ENCODE assay signal across 8 cellular contexts in genomic region chr1:16440480-16441311, GRCh38. TPM values are rescaled to one million over a fixed set of nuclear protein-coding genes. Genes with fewer than 3 reads are reported as not detected.
DNase-seq lines count a peak whose midpoint lies in the region; ATAC-seq, FAIRE-seq and TF ChIP-seq lines count a peak whose summit lies in the region.

A gene with protein sequence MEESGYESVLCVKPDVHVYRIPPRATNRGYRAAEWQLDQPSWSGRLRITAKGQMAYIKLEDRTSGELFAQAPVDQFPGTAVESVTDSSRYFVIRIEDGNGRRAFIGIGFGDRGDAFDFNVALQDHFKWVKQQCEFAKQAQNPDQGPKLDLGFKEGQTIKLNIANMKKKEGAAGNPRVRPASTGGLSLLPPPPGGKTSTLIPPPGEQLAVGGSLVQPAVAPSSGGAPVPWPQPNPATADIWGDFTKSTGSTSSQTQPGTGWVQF (plus strand): TSS chr1:16440724. CDS start chr1:16440762, 38 bp downstream.

- POLR2A ChIA-PET in H1 (lab: Charles Lee; ENCODE audit: partially characterized antibody): interaction anchor here (0.9 to 3.1 kb wide), 8 partner anchors 10 to 233 kb away, joined by 3 to 15 read pairs (median 4); no protein-coding TSS in a partner anchor

- ATAC-seq in GM21360 (IDR thresholded peaks at IDR 0.05; ENCODE audit: unreplicated experiment): peak; percentile 73

- H3K23me2 ChIP-seq in H1 (ENCODE audit: low read depth, low read length): peaks cover 4% of the 10 kb centered on the region; the same call in 1 of the 2 replicates

- WGBS in H1 (ENCODE audit: extremely low coverage in 1 of 2, insufficient coverage in 1 of 2, insufficient read length in 1 of 2, insufficient replicate concordance in 2 of 2, low coverage in 1 of 2, low lambda C conversion rate in 2 of 2, missing lambda C conversion rate in 1 of 2), 2 experiments: 1% methylated on average over 68 of the region's 70 CpGs; no CpG with 5 or more reads in 1 of the 2 experiments
- WGBS in mesenchymal stem cell: under 1% methylated on average over 62 of the region's 70 CpGs

- H3K9me3 ChIP-seq in HUES48 (ENCODE audit: control insufficient read depth, insufficient read depth, low read length) (no peaks in the 10 kb centered on the region), H1 (ENCODE audit: insufficient read depth in 2 of 2, low read depth in 1 of 2, low read length in 1 of 2) (no peaks in the 10 kb centered on the region), mesenchymal stem cell (ENCODE audit: control insufficient read depth, low read length) (no peaks in the 10 kb centered on the region)

- TF ChIP-seq EP300 in H1 (IDR thresholded peaks at IDR 0.05; ENCODE audit: borderline replicate concordance in 1 of 2, low read depth in 2 of 2, low read length in 2 of 2): peak in 1 of 2 experiments; percentile 70; a peak in 1 of 3 replicates

- H3K18ac ChIP-seq in H1 (ENCODE audit: extremely low read depth, low read length): peak within 1 kb of the TSS; percentile 94; the same call in 1 of the 2 replicates
- peak within 1 kb of the TSS; percentile 86 to 96 for H3K18ac ChIP-seq in mesenchymal stem cell (ENCODE audit: low read depth in 1 of 2, low read length in 2 of 2)

- H2BK120ac ChIP-seq in H1 (replicated peaks; ENCODE audit: low read depth, low read length) (no peak within 1 kb of the TSS), mesenchymal stem cell (ENCODE audit: low read depth, low read length) (peak within 1 kb of the TSS; percentile 89)

- peak; percentile 43 to 55 for TF ChIP-seq RAD21 in H1 (IDR thresholded peaks at IDR 0.05 in 1 of 2, conservative IDR thresholded peaks at IDR 0.05 in 1 of 2; ENCODE audit: low read depth in 2 of 2, low read length in 2 of 2)

- CTCF ChIA-PET in H1 (lab: Charles Lee; ENCODE audit: partially characterized antibody): interaction anchor here (0.8 to 2.9 kb wide), 30 partner anchors 9 to 375 kb away, joined by 3 to 19 read pairs (median 4); no protein-coding TSS in a partner anchor

- DNase-seq in COLO829 (ENCODE audit: low spot score) (peak; percentile 87), NOMO-1 treated with dmso at 0.1 percent for 144 hours (lab: John Stamatoyannopoulos, UW; ENCODE audit: unreplicated experiment) (peak; percentile 95), H1 (ENCODE audit: low read depth in 1 of 2, low spot score in 2 of 2) (peak; percentile 90 to 100), mesenchymal stem cell (peak; percentile 92)
- DNase-seq in activated CD8-positive, alpha-beta memory T cell treated with anti-CD3 and anti-CD28 coated beads for 48 hours (ENCODE audit: low read depth in 2 of 3, low spot score in 2 of 3): peak; percentile 89 to 97 (median 95)
- DNase-seq in stimulated activated CD8-positive, alpha-beta memory T cell treated with anti-CD3 and anti-CD28 coated beads, Interleukin-12 subunit alpha, Interleukin-12 subunit beta, amount 100 ng/mL, for 24 hours (ENCODE audit: extremely low read depth): peak; percentile 86

- H3K4ac ChIP-seq in H1 (replicated peaks; ENCODE audit: insufficient read length, low read depth, low read length) (peak within 1 kb of the TSS; percentile 70), mesenchymal stem cell (ENCODE audit: low read depth in 1 of 2, low read length in 2 of 2) (peak within 1 kb of the TSS; percentile 80 to 99)

- peak within 1 kb of the TSS; percentile 82; the same call in 1 of the 2 replicates for H2BK12ac ChIP-seq in H1 (ENCODE audit: low read depth, low read length)
- peak within 1 kb of the TSS; percentile 6 to 15 for H2BK12ac ChIP-seq in mesenchymal stem cell (ENCODE audit: low read length in 2 of 2)

- peak within 1 kb of the TSS; percentile 82 for H3K27ac ChIP-seq in HUES48 (ENCODE audit: low read depth, low read length)
- H3K27ac ChIP-seq in H1 (ENCODE audit: low read depth, low read length): peak within 1 kb of the TSS; percentile 47; the same call in 1 of the 2 replicates
- H3K27ac ChIP-seq in mesenchymal stem cell (ENCODE audit: low read length, poor library complexity, severe bottlenecking): peak within 1 kb of the TSS; percentile 84

- H2BK20ac ChIP-seq in H1 (ENCODE audit: low read length): no peak within 1 kb of the TSS

- H3K4me2 ChIP-seq in H1 (ENCODE audit: insufficient read depth in 1 of 2, low read depth in 2 of 2, low read length in 2 of 2): peak within 1 kb of the TSS; percentile 74 to 76
- H3K4me2 ChIP-seq in mesenchymal stem cell (ENCODE audit: low read length, poor library complexity, severe bottlenecking): peak within 1 kb of the TSS; percentile 79

- H2BK5ac ChIP-seq in H1 (ENCODE audit: low read depth, low read length) (peak within 1 kb of the TSS; percentile 75; the same call in 1 of the 2 replicates), mesenchymal stem cell (ENCODE audit: low read depth, low read length, poor library complexity, severe bottlenecking) (peak within 1 kb of the TSS; percentile 11)

- peak; percentile 85 to 96 (median 86) for TF ChIP-seq CTCF in H1 (IDR thresholded peaks at IDR 0.05; ENCODE audit: control extremely low read depth in 1 of 3, insufficient read depth in 1 of 3, low read depth in 1 of 3, low read length in 3 of 3)

- H4K20me1 ChIP-seq in H1 (replicated peaks in 1 of 2; ENCODE audit: control insufficient read depth in 1 of 2, insufficient read depth in 2 of 2, low read length in 2 of 2): peaks cover 11 to 20% of the 10 kb centered on the region in 2 experiments

- no peaks in the 10 kb centered on the region for H3K79me2 ChIP-seq in H1 (ENCODE audit: control insufficient read depth in 1 of 2, insufficient read depth in 2 of 2, low read length in 2 of 2)

- H2AFZ ChIP-seq in H1 (ENCODE audit: low read length) (peak within 1 kb of the TSS; percentile 98), mesenchymal stem cell (ENCODE audit: low read depth, low read length) (peak within 1 kb of the TSS; percentile 62)

- H3K23ac ChIP-seq in H1 (ENCODE audit: insufficient read length) (no peak within 1 kb of the TSS), mesenchymal stem cell (ENCODE audit: low read length in 2 of 2) (peak within 1 kb of the TSS; percentile 6 to 67)

- H3K27me3 ChIP-seq in HUES48 (ENCODE audit: control insufficient read depth, insufficient read depth, low read length) (no peaks in the 10 kb centered on the region; the same call in 1 of the 2 replicates), H1 (replicated peaks in 1 of 4; ENCODE audit: control insufficient read depth in 3 of 4, extremely low read depth in 1 of 4, insufficient read depth in 3 of 4, low read length in 3 of 4) (peaks cover 0 to 4% (median 3%) of the 10 kb centered on the region in 4 experiments; a peak in 1 of 7 replicates), mesenchymal stem cell (ENCODE audit: control insufficient read depth in 1 of 2, insufficient read depth in 1 of 2, low read length in 2 of 2) (no peaks in the 10 kb centered on the region)

- H4K8ac ChIP-seq in H1 (ENCODE audit: extremely low read depth, insufficient read depth, low read length) (peak within 1 kb of the TSS; percentile 73; the same call in 1 of the 2 replicates), mesenchymal stem cell (ENCODE audit: low read length) (peak within 1 kb of the TSS; percentile 100)

- H4K91ac ChIP-seq in H1 (replicated peaks; ENCODE audit: insufficient read length, low read length) (peak within 1 kb of the TSS; percentile 83), mesenchymal stem cell (ENCODE audit: low read length) (peak within 1 kb of the TSS; percentile 93)

- H3K4me1 ChIP-seq in HUES48 (ENCODE audit: control insufficient read depth, insufficient read depth, low read length): peaks cover 5% of the 10 kb centered on the region
- H3K4me1 ChIP-seq in H1 (replicated peaks in 1 of 4; ENCODE audit: control insufficient read depth in 3 of 4, insufficient read depth in 4 of 4, low read length in 3 of 4): peaks cover 0 to 2% (median 0%) of the 10 kb centered on the region in 4 experiments; a peak in 3 of 7 replicates
- peaks cover 15% of the 10 kb centered on the region for H3K4me1 ChIP-seq in mesenchymal stem cell (ENCODE audit: control insufficient read depth, insufficient read depth, low read depth, low read length)

- peak within 1 kb of the TSS; percentile 95 for H3K4me3 ChIP-seq in HUES48 (ENCODE audit: low read depth, low read length)
- H3K4me3 ChIP-seq in H1 (ENCODE audit: extremely low read depth in 1 of 4, insufficient read depth in 2 of 4, low read depth in 3 of 4, low read length in 4 of 4): peak within 1 kb of the TSS; percentile 66 to 96 (median 77)
- peak within 1 kb of the TSS; percentile 90 to 99 for H3K4me3 ChIP-seq in mesenchymal stem cell (ENCODE audit: insufficient read depth in 1 of 2, low read depth in 1 of 2, low read length in 2 of 2)

- TF ChIP-seq POLR2A in H1 (IDR thresholded peaks at IDR 0.05; ENCODE audit: control extremely low read depth in 1 of 2, low read depth in 2 of 2, low read length in 2 of 2): peak; percentile 21 to 93

- H2BK15ac ChIP-seq in H1 (ENCODE audit: low read length) (no peak within 1 kb of the TSS), mesenchymal stem cell (ENCODE audit: low read depth, poor library complexity, severe bottlenecking) (peak within 1 kb of the TSS; percentile 65)

- no peak for FAIRE-seq in H1 (lab: Jason Lieb, UNC)

- H3K79me1 ChIP-seq in H1 (ENCODE audit: low read depth, low read length) (no peaks in the 10 kb centered on the region; the same call in 1 of the 2 replicates), mesenchymal stem cell (replicated peaks; ENCODE audit: low read length, poor library complexity, severe bottlenecking) (peaks cover 14% of the 10 kb centered on the region)

- H3K14ac ChIP-seq in H1 (ENCODE audit: insufficient read length): no peak within 1 kb of the TSS
- H3K14ac ChIP-seq in mesenchymal stem cell (ENCODE audit: low read length in 2 of 2): peak within 1 kb of the TSS in 1 of 2 experiments; percentile 88

- H3K36me3 ChIP-seq in HUES48 (ENCODE audit: control insufficient read depth, insufficient read depth, low read length) (peaks cover 23% of the 10 kb centered on the region), H1 (ENCODE audit: control insufficient read depth in 2 of 4, insufficient read depth in 4 of 4, low read length in 3 of 4) (peaks cover 0 to 12% (median 2%) of the 10 kb centered on the region in 4 experiments; a peak in 4 of 8 replicates), mesenchymal stem cell (ENCODE audit: control insufficient read depth in 1 of 2, insufficient read depth in 2 of 2, low read depth in 1 of 2, low read length in 2 of 2) (peaks cover 33 to 34% of the 10 kb centered on the region in 2 experiments)

- H3K9ac ChIP-seq in HUES48 (ENCODE audit: low read depth, low read length): peak within 1 kb of the TSS; percentile 72
- H3K9ac ChIP-seq in H1 (replicated peaks in 1 of 4; ENCODE audit: extremely low read depth in 1 of 4, low read depth in 3 of 4, low read length in 3 of 4): peak within 1 kb of the TSS; percentile 47 to 82 (median 63)
- peak within 1 kb of the TSS; percentile 97 for H3K9ac ChIP-seq in mesenchymal stem cell (ENCODE audit: low read length)

- peak within 1 kb of the TSS; percentile 61 for H4K5ac ChIP-seq in H1 (ENCODE audit: insufficient read length, low read depth, low read length)

- H2AK5ac ChIP-seq in H1 (ENCODE audit: low read depth, low read length): no peak within 1 kb of the TSS
- H2AK5ac ChIP-seq in mesenchymal stem cell (ENCODE audit: low read length, severe bottlenecking): peak within 1 kb of the TSS; percentile 57

- peak within 1 kb of the TSS; percentile 63 for H3K56ac ChIP-seq in H1 (replicated peaks; ENCODE audit: insufficient read length, low read depth, low read length)

RNA-seq across cellular contexts. Expression of the gene that starts here (rescaled TPM):
- 24.4 and 26.6 TPM in 2 replicates for total RNA-seq in H1 (2021; fragmentation: NEBNext Ultra II Directional; extraction: Animal tissue kit (Norgen Biotek cat#: 25700))
- 29.1 and 29.7 TPM in 2 replicates for polyA plus RNA-seq in H1 (2011; rRNA removed)
- polyA plus RNA-seq in H1 (2011; cell fraction: cytosol; rRNA removed): 33.2 TPM
- 24.2 TPM for polyA plus RNA-seq in H1 (2011; cell fraction: nucleus; rRNA removed)
- 25.3 to 28.0 TPM (median 27.1 TPM) in 4 replicates for polyA plus RNA-seq in H1 (2012, experiment 1 of 2)
- 29.1 TPM for polyA plus RNA-seq in H1 (2012, experiment 2 of 2)
- 18.8 TPM for polyA plus RNA-seq in H1 (2013, experiment 1 of 2)
- polyA plus RNA-seq in H1 (2013, experiment 2 of 2): 20.2 TPM
- polyA minus RNA-seq in H1 (2011; rRNA and poly(A)+ RNA removed): 24.7 and 32.0 TPM in 2 replicates
- 15.7 TPM for polyA minus RNA-seq in H1 (2011; cell fraction: cytosol; rRNA and poly(A)+ RNA removed)
- polyA minus RNA-seq in H1 (2011; cell fraction: nucleus; rRNA and poly(A)+ RNA removed): 23.8 TPM
- polyA plus RNA-seq in mesenchymal stem cell (2013, experiment 1 of 2): 79.7 TPM
- polyA plus RNA-seq in mesenchymal stem cell (2013, experiment 2 of 2): 80.3 TPM

Comparison
In these comparisons a context has a peak if more than half of its experiments do, and no peak if none do; other contexts are left out.
1. Peak in every context shown above with its lines: DNase-seq, ATAC-seq, H3K4me3 ChIP-seq and H3K27ac ChIP-seq.